ENCODE assay signal across 9 cellular contexts in genomic region chr5:73135429-73136276, GRCh38. TPM values are rescaled to one million over a fixed set of nuclear protein-coding genes. Genes with fewer than 3 reads are reported as not detected.
DNase-seq lines count a peak whose midpoint lies in the region; ATAC-seq and TF ChIP-seq lines count a peak whose summit lies in the region.
"Had no signal": no experiment of that assay in that cellular context is flagged by ENCODE, and none has a peak within 500 bp of the region (broad histone marks: within the 10 kb centered on the region; RNA-seq: fewer than 3 reads in every experiment).

No MANE protein-coding gene starts in this region.

- peaks cover 25% of the 10 kb centered on the region for H3K4me1 ChIP-seq in OCI-LY3 (ENCODE audit: low read length)
- H3K4me1 ChIP-seq in foreskin keratinocyte: peaks cover 3% of the 10 kb centered on the region

- no peaks in the 10 kb centered on the region for H3K9me3 ChIP-seq in OCI-LY3 (ENCODE audit: insufficient read depth, low read length)

- no peak overlapping the region for H3K9ac ChIP-seq in OCI-LY3 (ENCODE audit: low read length)

- no peak overlapping the region for H2AFZ ChIP-seq in OCI-LY3 (ENCODE audit: low read depth, low read length)

- ATAC-seq in foreskin keratinocyte: peak; percentile 65
- no peak for ATAC-seq in HG02884 (IDR thresholded peaks at IDR 0.05; ENCODE audit: unreplicated experiment)
- ATAC-seq in HG03354 (IDR thresholded peaks at IDR 0.05; ENCODE audit: poor library complexity, severe bottlenecking, unreplicated experiment): no peak

- H3K27ac ChIP-seq in OCI-LY3 (ENCODE audit: low read length) (no peak overlapping the region), foreskin keratinocyte (no peak overlapping the region)
- H3K27ac ChIP-seq: SK-N-MC had no signal

- TF ChIP-seq CTCF in OCI-LY3 (IDR thresholded peaks at IDR 0.05; ENCODE audit: low read depth, low read length) (peak; percentile 42), foreskin keratinocyte (conservative IDR thresholded peaks at IDR 0.05) (peak; percentile 62)

- H3K36me3 ChIP-seq in OCI-LY3 (replicated peaks; ENCODE audit: low read depth, low read length): no peaks in the 10 kb centered on the region

- no peak overlapping the region for H3K4me3 ChIP-seq in OCI-LY3 (ENCODE audit: low read length)
- H3K4me3 ChIP-seq: SK-N-MC had no signal

- peaks cover 39% of the 10 kb centered on the region for H3K27me3 ChIP-seq in OCI-LY3 (ENCODE audit: low read depth, low read length)
- H3K27me3 ChIP-seq in foreskin keratinocyte: no peaks in the 10 kb centered on the region

- H3K79me2 ChIP-seq in OCI-LY3 (ENCODE audit: low read length): no peaks in the 10 kb centered on the region

- 0 out of 2 replicates have a peak overlapping the region, but pooled peaks have one; percentile 75 for H3K4me2 ChIP-seq in OCI-LY3 (ENCODE audit: low read length)

- DNase-seq in 8988T: peak; percentile 56
- DNase-seq in GM03348 (ENCODE audit: low spot score): peak; percentile 83
- DNase-seq in foreskin keratinocyte: no peak
- DNase-seq in NCI-H510A treated with DMSO at 0.1 percent for 48 hours (lab: John Stamatoyannopoulos, UW): no peak
- DNase-seq in activated gamma-delta T cell treated with Interleukin-2 at 50 U/mL for 16 hours: no peak

- H4K20me1 ChIP-seq in OCI-LY3 (ENCODE audit: insufficient read depth, low read length): no peaks in the 10 kb centered on the region

RNA-seq across cellular contexts. Expression of gene TMEM171, which starts 15.3 kb away (rescaled TPM):
- 8.0 and 9.8 TPM in 2 replicates for total RNA-seq in foreskin keratinocyte
- polyA plus RNA-seq in foreskin keratinocyte: 8.7 and 9.6 TPM in 2 replicates

RNA-seq across cellular contexts. Expression of gene TMEM174, which starts 37.3 kb away (rescaled TPM):
- not detected in 2 replicates for total RNA-seq in foreskin keratinocyte
- not detected in 2 replicates for polyA plus RNA-seq in foreskin keratinocyte

Comparison
In these comparisons a context has a peak if more than half of its experiments do, and no peak if none do; other contexts are left out.
1. DNase-seq: peak in 8988T (single experiment) and GM03348 (single experiment); none in foreskin keratinocyte (0 of 2), NCI-H510A treated with DMSO at 0.1 percent for 48 hours (single experiment) and activated gamma-delta T cell treated with Interleukin-2 at 50 U/mL for 16 hours (single experiment).